Comparison of ENCODE assay signal across 8 cellular contexts in the genomic region with DNA sequence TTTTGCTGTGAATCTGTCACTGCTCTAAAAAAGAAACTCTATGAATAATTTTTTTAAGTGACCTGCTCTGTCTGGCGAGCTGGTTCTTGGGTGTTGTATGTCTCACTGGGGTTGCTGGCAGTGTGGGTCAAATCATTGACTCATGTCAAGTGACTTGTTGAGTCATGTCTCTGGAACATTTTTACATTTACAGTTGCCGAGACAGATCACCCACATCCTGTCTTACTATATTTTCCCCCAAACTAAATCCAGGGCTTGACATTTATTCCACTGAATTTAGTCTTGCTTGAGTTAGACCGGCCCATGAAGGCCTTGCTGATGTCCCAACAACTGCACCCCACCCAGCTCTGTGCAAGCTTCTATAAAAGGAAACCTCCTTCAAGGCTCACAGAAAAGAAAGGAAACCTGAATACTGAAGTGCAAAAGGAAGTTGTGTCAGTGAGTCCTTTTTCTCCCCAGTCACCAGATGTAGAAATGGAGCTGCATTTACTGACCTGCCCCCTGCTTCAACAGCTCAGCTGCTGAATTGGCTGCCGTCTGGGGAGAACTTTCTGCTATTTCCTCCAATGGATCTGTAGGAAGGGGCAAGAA.
DNase-seq lines count a peak whose midpoint lies in the region; ATAC-seq, FAIRE-seq and TF ChIP-seq lines count a peak whose summit lies in the region.

No MANE protein-coding gene starts in this region.

- H3K9ac ChIP-seq in IMR-90 (ENCODE audit: low read depth, low read length) (peak overlapping the region; percentile 28; the same call in 1 of the 2 replicates), astrocyte (ENCODE audit: low read length) (peak overlapping the region; percentile 63)

- peak overlapping the region; percentile 80 for H3K27ac Mint-ChIP-seq in astrocyte (ENCODE audit: unreplicated experiment)
- H3K27ac Mint-ChIP-seq in naive thymus-derived CD4-positive, alpha-beta T cell = peak overlapping the region in 1 of 9 donors; percentile 66

- TF ChIP-seq POLR2A in IMR-90 (IDR thresholded peaks at IDR 0.05; ENCODE audit: low read depth, low read length) = no peak; the same call in 1 of the 2 replicates
- no peak for TF ChIP-seq POLR2A in tibial nerve (IDR thresholded peaks at IDR 0.05)
- TF ChIP-seq POLR2A in ovary (IDR thresholded peaks at IDR 0.05) = no peak

- H3K79me2 ChIP-seq in astrocyte (ENCODE audit: insufficient read depth, low read length) = no peaks in the 10 kb centered on the region

- no peak for TF ChIP-seq CTCF in IMR-90 (conservative IDR thresholded peaks at IDR 0.05; ENCODE audit: low read depth, low read length)
- no peak for TF ChIP-seq CTCF in astrocyte (IDR thresholded peaks at IDR 0.05; ENCODE audit: insufficient read depth, low read depth, low read length)
- TF ChIP-seq CTCF in tibial nerve (IDR thresholded peaks at IDR 0.05) = no peak
- no peak for TF ChIP-seq CTCF in ovary (IDR thresholded peaks at IDR 0.05)

- H2AK5ac ChIP-seq in IMR-90 (ENCODE audit: low read depth, low read length) = peak overlapping the region; percentile 95

- intact Hi-C loops in IMR-90 (cut with micrococcal nuclease) = no loop called here
- intact Hi-C loops in naive thymus-derived CD4-positive, alpha-beta T cell (cut with micrococcal nuclease) = no loop called here
- intact Hi-C loops in ovary (cut with DNase I) = no loop called here

- DNase-seq in IMR-90 = peak; percentile 96
- DNase-seq in astrocyte (ENCODE audit: low read depth) = peak; percentile 97
- DNase-seq in naive thymus-derived CD4-positive, alpha-beta T cell = peak in 1 of 9 donors; percentile 30
- no peak for DNase-seq in tibial nerve (ENCODE audit: low spot score in 2 of 2)
- no peak for DNase-seq in SK-N-DZ (ENCODE audit: low spot score)
- DNase-seq in ovary = no peak

- peak overlapping the region; percentile 48; the same call in 1 of the 2 replicates for H4K5ac ChIP-seq in IMR-90 (ENCODE audit: low read depth, low read length)

- H3K23ac ChIP-seq in IMR-90 (ENCODE audit: low read depth, low read length) = peak overlapping the region; percentile 87

- dilution Hi-C loops in IMR-90 (cut with HindIII; ENCODE audit: low sequenced_read_pairs, unreplicated experiment) = no loop called here

- no peak for TF ChIP-seq RAD21 in IMR-90 (IDR thresholded peaks at IDR 0.05; ENCODE audit: low read length)

- H3K4ac ChIP-seq in IMR-90 (ENCODE audit: low read depth, low read length) = peak overlapping the region; percentile 93

- peak overlapping the region; percentile 95 for H2BK20ac ChIP-seq in IMR-90 (ENCODE audit: low read depth, low read length)

- FAIRE-seq in astrocyte (lab: Jason Lieb, UNC) = peak; percentile 85

- H3K9me3 ChIP-seq in IMR-90 (ENCODE audit: control insufficient read depth, insufficient read depth, low read length) = no peaks in the 10 kb centered on the region
- no peaks in the 10 kb centered on the region for H3K9me3 ChIP-seq in astrocyte (ENCODE audit: insufficient read depth, low read depth, low read length)
- H3K9me3 ChIP-seq in naive thymus-derived CD4-positive, alpha-beta T cell (ENCODE audit: control insufficient read depth in 2 of 3, low read length in 3 of 3) = no peaks in the 10 kb centered on the region
- no peaks in the 10 kb centered on the region for H3K9me3 ChIP-seq in tibial nerve
- no peaks in the 10 kb centered on the region for H3K9me3 ChIP-seq in ovary

- no TSS peak for BruUV-seq in IMR-90 (replicated peaks; lab: Mats Ljungman, UMichigan)

- no CpG with 5 or more reads among the region's 4 CpGs for WGBS in IMR-90 (ENCODE audit: extremely low coverage in 2 of 2, insufficient read length in 1 of 2), 2 experiments
- WGBS in tibial nerve, 2 donors = 31 to 35% methylated on average over 4 of the region's 4 CpGs
- WGBS in ovary, 3 donors = 55 to 73% (median 73%) methylated on average over 4 of the region's 4 CpGs

- POLR2A ChIA-PET in IMR-90 (lab: Charles Lee; ENCODE audit: unreplicated experiment) = interaction anchor here (0.7 kb wide), 1 partner anchor 24 kb away, joined by 3 read pairs; no protein-coding TSS in a partner anchor
- POLR2A ChIA-PET in naive thymus-derived CD4-positive, alpha-beta T cell (lab: Charles Lee) = no interaction called here

- H3K4me3 Mint-ChIP-seq in astrocyte (ENCODE audit: unreplicated experiment) = no peak overlapping the region
- H3K4me3 Mint-ChIP-seq in naive thymus-derived CD4-positive, alpha-beta T cell = peak overlapping the region in 1 of 10 donors; percentile 40

- H4K20me1 ChIP-seq in IMR-90 (ENCODE audit: insufficient read depth, low read length) = peaks cover 14% of the 10 kb centered on the region
- no peaks in the 10 kb centered on the region for H4K20me1 ChIP-seq in astrocyte (ENCODE audit: insufficient read depth, low read length)

- ATAC-seq in GM18498 (IDR thresholded peaks at IDR 0.05; ENCODE audit: unreplicated experiment) (peak; percentile 94), GM21576 (IDR thresholded peaks at IDR 0.05; ENCODE audit: unreplicated experiment) (peak; percentile 95), IMR-90 (ENCODE audit: low read depth) (peak; percentile 76)
- ATAC-seq in naive thymus-derived CD4-positive, alpha-beta T cell = peak; percentile 65

- CTCF ChIA-PET in IMR-90 (lab: Yijun Ruan, JAX) = no interaction called here
- CTCF ChIA-PET in naive thymus-derived CD4-positive, alpha-beta T cell (lab: Charles Lee) = no interaction called here

- H3K27me3 ChIP-seq in IMR-90 (ENCODE audit: control insufficient read depth, insufficient read depth, low read length) (no peaks in the 10 kb centered on the region), astrocyte (ENCODE audit: insufficient read depth, low read length) (no peaks in the 10 kb centered on the region), tibial nerve (no peaks in the 10 kb centered on the region), ovary (no peaks in the 10 kb centered on the region)
- H3K27me3 ChIP-seq in naive thymus-derived CD4-positive, alpha-beta T cell (ENCODE audit: control insufficient read depth in 2 of 2, insufficient read depth in 2 of 2, low read length in 2 of 2) = no peaks in the 10 kb centered on the region

- peak overlapping the region; percentile 84 for H2AK9ac ChIP-seq in IMR-90 (replicated peaks; ENCODE audit: low read depth, low read length, poor library complexity)

- H3K56ac ChIP-seq in IMR-90 (ENCODE audit: extremely low read depth, insufficient read depth, low read length) = peak overlapping the region; percentile 82

- TF ChIP-seq EP300 in tibial nerve (IDR thresholded peaks at IDR 0.05) (peak in 1 of 2 donors; percentile 24), ovary (IDR thresholded peaks at IDR 0.05) (no peak)

- in situ Hi-C loops in IMR-90 (cut with MboI; ENCODE audit: low sequenced_read_pairs) = no loop called here

- peak overlapping the region; percentile 73; the same call in 1 of the 2 replicates for H3K18ac ChIP-seq in IMR-90 (ENCODE audit: low read depth, low read length)

- no peak overlapping the region for H3K4me3 ChIP-seq in IMR-90 (ENCODE audit: insufficient read depth, low read depth, low read length)
- peak overlapping the region; percentile 7 for H3K4me3 ChIP-seq in astrocyte (ENCODE audit: insufficient read depth, low read depth, low read length)
- H3K4me3 ChIP-seq in naive thymus-derived CD4-positive, alpha-beta T cell (ENCODE audit: low read length) = no peak overlapping the region
- H3K4me3 ChIP-seq in tibial nerve = no peak overlapping the region
- no peak overlapping the region for H3K4me3 ChIP-seq in ovary

- peak overlapping the region; percentile 91 for H2BK120ac ChIP-seq in IMR-90 (ENCODE audit: low read depth, low read length)

- peaks cover 18 to 59% of the 10 kb centered on the region in 2 experiments for H3K79me1 ChIP-seq in IMR-90 (ENCODE audit: low read depth in 1 of 2, low read length in 2 of 2)

- H3K27ac ChIP-seq in IMR-90 (ENCODE audit: insufficient read depth, low read length) (peak overlapping the region; percentile 82), astrocyte (ENCODE audit: low read depth, low read length) (peak overlapping the region; percentile 89), tibial nerve (peak overlapping the region in 2 of 4 donors; percentile 49 to 92), ovary (no peak overlapping the region)
- H3K27ac ChIP-seq in naive thymus-derived CD4-positive, alpha-beta T cell (ENCODE audit: low read depth, low read length) = no peak overlapping the region

- peak overlapping the region; percentile 89 for H2BK15ac ChIP-seq in IMR-90 (ENCODE audit: low read depth, low read length)

- H3K9me1 ChIP-seq in IMR-90 (ENCODE audit: insufficient read depth, low read length) = peaks cover 24% of the 10 kb centered on the region

- peak overlapping the region; percentile 55 for H2AFZ ChIP-seq in IMR-90 (replicated peaks; ENCODE audit: low read length, poor library complexity)
- no peak overlapping the region for H2AFZ ChIP-seq in astrocyte (ENCODE audit: low read depth, low read length)

- H4K8ac ChIP-seq in IMR-90 (ENCODE audit: low read depth in 2 of 2, low read length in 2 of 2) = peak overlapping the region; percentile 28 to 94

- peaks cover 38% of the 10 kb centered on the region for H3K36me3 ChIP-seq in IMR-90 (ENCODE audit: control insufficient read depth, insufficient read depth, low read length)
- H3K36me3 ChIP-seq in astrocyte (ENCODE audit: insufficient read depth, low read length) = peaks cover 32% of the 10 kb centered on the region
- H3K36me3 ChIP-seq in naive thymus-derived CD4-positive, alpha-beta T cell (ENCODE audit: control insufficient read depth in 2 of 3, insufficient read depth in 3 of 3, low read length in 3 of 3) = no peaks in the 10 kb centered on the region
- H3K36me3 ChIP-seq in tibial nerve = peaks cover 0 to 67% (median 0%) of the 10 kb centered on the region in 3 donors
- no peaks in the 10 kb centered on the region for H3K36me3 ChIP-seq in ovary

- peak overlapping the region; percentile 95 for H3K14ac ChIP-seq in IMR-90 (replicated peaks; ENCODE audit: low read depth, low read length)

- peaks cover 46% of the 10 kb centered on the region for H3K36me3 Mint-ChIP-seq in astrocyte (ENCODE audit: low read depth, unreplicated experiment)
- H3K36me3 Mint-ChIP-seq in naive thymus-derived CD4-positive, alpha-beta T cell = no peaks in the 10 kb centered on the region

- H3K9me3 Mint-ChIP-seq in astrocyte (ENCODE audit: unreplicated experiment) = no peaks in the 10 kb centered on the region
- H3K9me3 Mint-ChIP-seq in naive thymus-derived CD4-positive, alpha-beta T cell = no peaks in the 10 kb centered on the region

- peaks cover 57% of the 10 kb centered on the region for H3K4me1 Mint-ChIP-seq in astrocyte (ENCODE audit: low read depth, unreplicated experiment)
- peaks cover 0 to 11% (median 0%) of the 10 kb centered on the region in 7 donors for H3K4me1 Mint-ChIP-seq in naive thymus-derived CD4-positive, alpha-beta T cell

- peak overlapping the region; percentile 80 for H4K91ac ChIP-seq in IMR-90 (ENCODE audit: insufficient read depth, low read depth, low read length)

- H3K4me2 ChIP-seq in IMR-90 (ENCODE audit: low read depth, low read length) (peak overlapping the region; percentile 36; the same call in 1 of the 2 replicates), astrocyte (ENCODE audit: low read length) (peak overlapping the region; percentile 67)

- H3K4me1 ChIP-seq in IMR-90 (ENCODE audit: control insufficient read depth, insufficient read depth, low read length) (peaks cover 23% of the 10 kb centered on the region), astrocyte (ENCODE audit: insufficient read depth, low read length) (peaks cover 31% of the 10 kb centered on the region), tibial nerve (peaks cover 0 to 62% (median 34%) of the 10 kb centered on the region in 4 donors), ovary (ENCODE audit: insufficient read depth) (peaks cover 6% of the 10 kb centered on the region)
- H3K4me1 ChIP-seq in naive thymus-derived CD4-positive, alpha-beta T cell (ENCODE audit: control insufficient read depth in 2 of 2, insufficient read depth in 2 of 2, low read length in 2 of 2) = no peaks in the 10 kb centered on the region

- H2BK5ac ChIP-seq in IMR-90 (ENCODE audit: low read depth, low read length, poor library complexity, severe bottlenecking) = peak overlapping the region; percentile 95

- no peaks in the 10 kb centered on the region for H3K27me3 Mint-ChIP-seq in astrocyte (ENCODE audit: low read depth, unreplicated experiment)
- peaks cover 0 to 6% (median 0%) of the 10 kb centered on the region in 5 donors for H3K27me3 Mint-ChIP-seq in naive thymus-derived CD4-positive, alpha-beta T cell

Comparison
In these comparisons a context has a peak if more than half of its experiments do, and no peak if none do; other contexts are left out.
1. DNase-seq: peak in IMR-90 (single experiment) and astrocyte (single experiment); none in tibial nerve (0 of 2), SK-N-DZ (single experiment) and ovary (0 of 5).
2. H3K27ac ChIP-seq: peak in IMR-90 (single experiment) and astrocyte (single experiment); none in naive thymus-derived CD4-positive, alpha-beta T cell (single experiment) and ovary (0 of 2).
3. Peak in every context shown above with its lines, with median percentiles within 50 percentile points of each other: ATAC-seq.